ENCODE assay signal across 1 cellular context in genomic region chr16:23148513-23149266, GRCh38.
TF ChIP-seq lines count a peak whose summit lies in the region.

No MANE protein-coding gene starts in this region.

TF ChIP-seq in HCT116, 20 proteins besides CTCF, POLR2A, EP300 and RAD21 (continued from another document):
- TF ChIP-seq ATF3 (IDR thresholded peaks at IDR 0.05), result no peak
- no peak for TF ChIP-seq SIN3A (IDR thresholded peaks at IDR 0.05; ENCODE audit: low read depth)
- TF ChIP-seq EZH2phosphoT487 (IDR thresholded peaks at IDR 0.05; ENCODE audit: borderline replicate concordance), result no peak
- TF ChIP-seq TCF7L2 (IDR thresholded peaks at IDR 0.05; ENCODE audit: borderline replicate concordance, extremely low read depth, insufficient read depth, insufficient read length), result peak; percentile 43
- TF ChIP-seq EGR1 (IDR thresholded peaks at IDR 0.05; ENCODE audit: low read depth), result no peak
- TF ChIP-seq ZFX (IDR thresholded peaks at IDR 0.05), result peak; percentile 64
- no peak for TF ChIP-seq ELF1 (IDR thresholded peaks at IDR 0.05; ENCODE audit: borderline replicate concordance, low read depth)
- TF ChIP-seq MAX (IDR thresholded peaks at IDR 0.05), result peak; percentile 83
- no peak for TF ChIP-seq YY1 (IDR thresholded peaks at IDR 0.05; ENCODE audit: extremely low read depth, insufficient replicate concordance, low read depth, low read length)
- no peak for TF ChIP-seq JUND (IDR thresholded peaks at IDR 0.05)
- TF ChIP-seq ZBTB33 (IDR thresholded peaks at IDR 0.05; ENCODE audit: extremely low read depth, insufficient replicate concordance, low read length), result no peak
